Comparison of ENCODE assay signal across 8 cellular contexts in genomic region chr4:127783026-127783769, GRCh38. TPM values are rescaled to one million over a fixed set of nuclear protein-coding genes. Genes with fewer than 3 reads are reported as not detected.
DNase-seq lines count a peak whose midpoint lies in the region; ATAC-seq, FAIRE-seq and TF ChIP-seq lines count a peak whose summit lies in the region.

No MANE protein-coding gene starts in this region.

- POLR2A ChIA-PET in activated CD8-positive, alpha-beta T cell treated with anti-CD3 and anti-CD28 coated beads, Interleukin-2, amount 10 ng/mL, durations not matched to agents 7 days and 5 days (lab: Charles Lee): interaction anchor here (0.9 to 1.5 kb wide), 2 partner anchors 98 kb away, joined by 3 to 4 read pairs; partner anchors contain the start of gene PLK4

- CTCF ChIA-PET in activated CD8-positive, alpha-beta T cell treated with anti-CD3 and anti-CD28 coated beads, Interleukin-2, amount 10 ng/mL, durations not matched to agents 7 days and 5 days (lab: Charles Lee): interaction anchor here (1.0 kb wide), 1 partner anchor 51 kb away, joined by 5 read pairs; no protein-coding TSS in a partner anchor

- TF ChIP-seq CTCF in DOHH2 (IDR thresholded peaks at IDR 0.05; ENCODE audit: low read depth, low read length, poor library complexity, severe bottlenecking): no peak
- TF ChIP-seq CTCF in nephron progenitor cell (IDR thresholded peaks at IDR 0.05): no peak

- no peaks in the 10 kb centered on the region for H3K9me3 Mint-ChIP-seq in activated CD8-positive, alpha-beta T cell treated with anti-CD3 and anti-CD28 coated beads, Interleukin-2, amount 10 ng/mL, durations not matched to agents 7 days and 5 days (ENCODE audit: insufficient read depth)
- peaks cover 5% of the 10 kb centered on the region for H3K9me3 Mint-ChIP-seq in nephron progenitor cell

- peaks cover 19% of the 10 kb centered on the region for H3K4me1 Mint-ChIP-seq in activated CD8-positive, alpha-beta T cell treated with anti-CD3 and anti-CD28 coated beads, Interleukin-2, amount 10 ng/mL, durations not matched to agents 7 days and 5 days (ENCODE audit: low read depth)
- peaks cover 12% of the 10 kb centered on the region for H3K4me1 Mint-ChIP-seq in nephron progenitor cell

- peak overlapping the region; percentile 78 for H3K4me3 Mint-ChIP-seq in activated CD8-positive, alpha-beta T cell treated with anti-CD3 and anti-CD28 coated beads, Interleukin-2, amount 10 ng/mL, durations not matched to agents 7 days and 5 days
- peak overlapping the region; percentile 91 for H3K4me3 Mint-ChIP-seq in nephron progenitor cell

- no peaks in the 10 kb centered on the region for H4K20me1 ChIP-seq in DOHH2 (ENCODE audit: control insufficient read depth, insufficient read depth, low read depth, low read length)

- peak overlapping the region; percentile 87 for H3K4me3 ChIP-seq in DOHH2 (ENCODE audit: low read length)

- DNase-seq in M059J (ENCODE audit: low read depth) (peak; percentile 36), frontal cortex (ENCODE audit: low spot score in 2 of 2) (peak; percentile 27 to 53), nephron progenitor cell (peak; percentile 40), activated gamma-delta T cell (lab: John Stamatoyannopoulos, UW) (no peak), middle frontal gyrus (ENCODE audit: extremely low spot score, low spot score) (no peak)
- DNase-seq in activated CD8-positive, alpha-beta T cell treated with anti-CD3 and anti-CD28 coated beads, Interleukin-2, amount 10 ng/mL, durations not matched to agents 7 days and 5 days: no peak

- no peak for FAIRE-seq in frontal cortex (lab: Jason Lieb, UNC)

- peak overlapping the region; percentile 93 for H3K4me2 ChIP-seq in DOHH2 (ENCODE audit: low read length)

- H3K27ac Mint-ChIP-seq in activated CD8-positive, alpha-beta T cell treated with anti-CD3 and anti-CD28 coated beads, Interleukin-2, amount 10 ng/mL, durations not matched to agents 7 days and 5 days: peak overlapping the region; percentile 47
- no peak overlapping the region for H3K27ac Mint-ChIP-seq in nephron progenitor cell

- no peaks in the 10 kb centered on the region for H3K79me2 ChIP-seq in DOHH2 (ENCODE audit: control insufficient read depth, low read length)

- peaks cover 50% of the 10 kb centered on the region for H3K27me3 Mint-ChIP-seq in activated CD8-positive, alpha-beta T cell treated with anti-CD3 and anti-CD28 coated beads, Interleukin-2, amount 10 ng/mL, durations not matched to agents 7 days and 5 days (ENCODE audit: low read depth)
- H3K27me3 Mint-ChIP-seq in nephron progenitor cell (ENCODE audit: low read depth, poor library complexity): peaks cover 54% of the 10 kb centered on the region

- H3K9me2 ChIP-seq in DOHH2 (replicated peaks; ENCODE audit: control insufficient read depth, low read length): no peaks in the 10 kb centered on the region

- H3K36me3 ChIP-seq in DOHH2 (ENCODE audit: control insufficient read depth, low read length): no peaks in the 10 kb centered on the region

- peaks cover 17% of the 10 kb centered on the region for H3K4me1 ChIP-seq in DOHH2 (ENCODE audit: control insufficient read depth, low read length)

- H3F3A ChIP-seq in DOHH2 (ENCODE audit: control insufficient read depth, insufficient read depth): peaks cover 10% of the 10 kb centered on the region

- no peaks in the 10 kb centered on the region for H3K9me3 ChIP-seq in DOHH2 (ENCODE audit: control insufficient read depth, insufficient read depth, low read length)

- H3K36me3 Mint-ChIP-seq in activated CD8-positive, alpha-beta T cell treated with anti-CD3 and anti-CD28 coated beads, Interleukin-2, amount 10 ng/mL, durations not matched to agents 7 days and 5 days (ENCODE audit: low read depth): peaks cover 5% of the 10 kb centered on the region
- H3K36me3 Mint-ChIP-seq in nephron progenitor cell (ENCODE audit: low read depth): no peaks in the 10 kb centered on the region

- H3K27ac ChIP-seq in DOHH2 (ENCODE audit: low read depth, low read length): no peak overlapping the region

- peaks cover 51% of the 10 kb centered on the region for H3K27me3 ChIP-seq in DOHH2 (ENCODE audit: control insufficient read depth, low read length)

- ATAC-seq in GM21447 (IDR thresholded peaks at IDR 0.05; ENCODE audit: unreplicated experiment): peak; percentile 15
- peak; percentile 12 for ATAC-seq in activated CD8-positive, alpha-beta T cell treated with anti-CD3 and anti-CD28 coated beads, Interleukin-2, amount 10 ng/mL, durations not matched to agents 7 days and 5 days

RNA-seq across cellular contexts. Expression of gene HSPA4L, which starts 1.1 kb away (rescaled TPM):
- 1.2 and 5.5 TPM in 2 replicates for total RNA-seq in M059J (2014; rRNA removed; shearing (Covaris generic))
- under 1 TPM; 0.16 to 0.26 TPM for total RNA-seq in activated CD8-positive, alpha-beta T cell treated with anti-CD3 and anti-CD28 coated beads, Interleukin-2, amount 10 ng/mL, durations not matched to agents 7 days and 5 days
- total RNA-seq in frontal cortex: 8.2 TPM

RNA-seq across cellular contexts. Expression of gene SLC25A31, which starts 53.0 kb away (rescaled TPM):
- not detected in 2 replicates for total RNA-seq in M059J (2014; rRNA removed; shearing (Covaris generic))
- total RNA-seq in activated CD8-positive, alpha-beta T cell treated with anti-CD3 and anti-CD28 coated beads, Interleukin-2, amount 10 ng/mL, durations not matched to agents 7 days and 5 days: not detected
- not detected for total RNA-seq in frontal cortex

Comparison
In these comparisons a context has a peak if more than half of its experiments do, and no peak if none do; other contexts are left out.
1. DNase-seq: peak in M059J (single experiment), frontal cortex (2 of 2) and nephron progenitor cell (single experiment); none in activated CD8-positive, alpha-beta T cell treated with anti-CD3 and anti-CD28 coated beads, Interleukin-2, amount 10 ng/mL, durations not matched to agents 7 days and 5 days (single experiment), activated gamma-delta T cell (single experiment) and middle frontal gyrus (single experiment).